Comparison of ENCODE assay signal across 8 cellular contexts in genomic region chr14:91835920-91836843, GRCh38. TPM values are rescaled to one million over a fixed set of nuclear protein-coding genes. Genes with fewer than 3 reads are reported as not detected.
DNase-seq lines count a peak whose midpoint lies in the region; ATAC-seq and TF ChIP-seq lines count a peak whose summit lies in the region.

No MANE protein-coding gene starts in this region.

- no peaks in the 10 kb centered on the region for H3K36me3 ChIP-seq in adrenal gland (replicated peaks in 1 of 2)

- intact Hi-C loops in adrenal gland (cut with DNase I), result no loop called here

- TF ChIP-seq CTCF in AG04449 (IDR thresholded peaks at IDR 0.05; ENCODE audit: insufficient read depth, low read length, missing control alignments) (no peak), adrenal gland (IDR thresholded peaks at IDR 0.05) (no peak)

- DNase-seq in AG04449 (ENCODE audit: low read depth, low spot score), result no peak
- DNase-seq in HuH-7.5 (ENCODE audit: low spot score), result peak; percentile 69
- peak; percentile 86 for DNase-seq in SW480 (ENCODE audit: low spot score)
- peak; percentile 32 to 84 (median 66) for DNase-seq in adrenal gland
- DNase-seq in islet precursor cell, result peak; percentile 95
- peak; percentile 85 to 94 for DNase-seq in stimulated activated CD4-positive, alpha-beta T cell treated with anti-CD3 and anti-CD28 coated beads, Interleukin-1b, Interleukin-23, amount 100 ng/mL, for 4 hours (ENCODE audit: low read depth in 2 of 2)
- no peak for DNase-seq in DMS114 treated with DMSO at 0.1 percent for 48 hours (lab: John Stamatoyannopoulos, UW; ENCODE audit: unreplicated experiment)

- H3K4me3 ChIP-seq in AG04449 (ENCODE audit: low read depth, low read length) (peak overlapping the region; percentile 29; the same call in 1 of the 2 replicates), adrenal gland (peak overlapping the region in 3 of 4 donors; percentile 24 to 92 (median 83))

- POLR2A ChIA-PET in AG04449 (lab: Yijun Ruan, JAX), result no interaction called here

- CTCF ChIA-PET in AG04449 (lab: Yijun Ruan, JAX), result no interaction called here

- peak; percentile 78 for ATAC-seq in GM19397 (IDR thresholded peaks at IDR 0.05; ENCODE audit: unreplicated experiment)

- peak overlapping the region in 4 of 5 donors; percentile 24 to 82 (median 34) for H3K27ac ChIP-seq in adrenal gland

- 1 to 6% (median 2%) methylated on average over 26 to 84 of the region's 84 CpGs for WGBS in adrenal gland, 4 donors

- H3K27me3 ChIP-seq in adrenal gland, result peaks cover 17% of the 10 kb centered on the region

- peaks cover 5 to 15% of the 10 kb centered on the region in 2 donors for H3K4me1 ChIP-seq in adrenal gland (replicated peaks in 1 of 2)

- peak in 1 of 2 donors; percentile 13 for TF ChIP-seq POLR2A in adrenal gland (IDR thresholded peaks at IDR 0.05)

- no peaks in the 10 kb centered on the region for H3K9me3 ChIP-seq in adrenal gland (replicated peaks in 1 of 3)

RNA-seq across cellular contexts. Expression of gene TC2N, which starts 31.2 kb away (rescaled TPM):
- 10 to 100 TPM in 3 of 8 donors, 1 to 10 TPM in 5; 3.4 to 28.4 (median 5.9) TPM for total RNA-seq in adrenal gland
- 1 to 10 TPM; 1.9 to 3.8 (median 3.7) TPM for polyA plus RNA-seq in adrenal gland

Comparison
In these comparisons a context has a peak if more than half of its experiments do, and no peak if none do; other contexts are left out.
1. DNase-seq: peak in HuH-7.5 (single experiment), SW480 (single experiment), adrenal gland (7 of 7), islet precursor cell (single experiment) and stimulated activated CD4-positive, alpha-beta T cell treated with anti-CD3 and anti-CD28 coated beads, Interleukin-1b, Interleukin-23, amount 100 ng/mL, for 4 hours (2 of 2); none in AG04449 (single experiment) and DMS114 treated with DMSO at 0.1 percent for 48 hours (single experiment).